In genomic region chr9:91676042-91676441, GRCh38 we compare ENCODE assay signal across 14 cellular contexts.
A peak's percentile ranks its signal among the peaks of the same experiment; 100 is the strongest.
DNase-seq lines count a peak whose midpoint lies in the region; ATAC-seq and TF ChIP-seq lines count a peak whose summit lies in the region.
"Had no signal": no experiment of that assay in that cellular context is flagged by ENCODE, and none has a peak within 500 bp of the region (broad histone marks: within the 10 kb centered on the region; RNA-seq: fewer than 3 reads in every experiment).

No MANE protein-coding gene starts in this region.

- intact Hi-C loops in heart left ventricle (cut with DNase I), result loop anchor here in 3 of 10 donors (5.0 to 10.0 kb wide), 3 partner anchors 251 to 759 kb away; partner anchors contain the start of gene NFIL3 (in 1 of the 3)
- intact Hi-C loops in Right ventricle myocardium inferior (cut with DNase I), result no loop called here

- H3K27ac Mint-ChIP-seq in stimulated activated naive B cell treated with anti-CD40 and anti-IgM and Interleukin-4, amounts not matched to agents 10 μg/mL and 1 μg/mL and 100 μg/mL, for 72 hours, result no peak overlapping the region
- H3K27ac Mint-ChIP-seq in stimulated activated naive CD8-positive, alpha-beta T cell treated with anti-CD3 and anti-CD28 coated beads, Interleukin-15, amount 100 ng/mL, for 72 hours, result no peak overlapping the region
- H3K27ac Mint-ChIP-seq: activated CD4-positive, alpha-beta T cell treated with anti-CD3 and anti-CD28 coated beads, Interleukin-2, amount 10 ng/mL, durations not matched to agents 7 days and 5 days; activated naive CD8-positive, alpha-beta T cell; immature natural killer cell had no signal

- peaks cover 0 to 6% of the 10 kb centered on the region in 2 donors for H3K9me3 Mint-ChIP-seq in stimulated activated naive B cell treated with anti-CD40 and anti-IgM and Interleukin-4, amounts not matched to agents 10 μg/mL and 1 μg/mL and 100 μg/mL, for 72 hours
- peaks cover 0 to 8% of the 10 kb centered on the region in 2 donors for H3K9me3 Mint-ChIP-seq in stimulated activated naive CD8-positive, alpha-beta T cell treated with anti-CD3 and anti-CD28 coated beads, Interleukin-15, amount 100 ng/mL, for 72 hours
- H3K9me3 Mint-ChIP-seq: activated CD4-positive, alpha-beta T cell treated with anti-CD3 and anti-CD28 coated beads, Interleukin-2, amount 10 ng/mL, durations not matched to agents 7 days and 5 days; immature natural killer cell had no signal

- 69 to 100% (median 91%) methylated on average over 1 of the region's 1 CpG for WGBS in heart left ventricle, 4 donors

- peaks cover 42 to 59% of the 10 kb centered on the region in 2 donors for H3K27me3 Mint-ChIP-seq in stimulated activated naive B cell treated with anti-CD40 and anti-IgM and Interleukin-4, amounts not matched to agents 10 μg/mL and 1 μg/mL and 100 μg/mL, for 72 hours
- peaks cover 65% of the 10 kb centered on the region for H3K27me3 Mint-ChIP-seq in stimulated activated naive CD8-positive, alpha-beta T cell treated with anti-CD3 and anti-CD28 coated beads, Interleukin-15, amount 100 ng/mL, for 72 hours

- H3K9me3 ChIP-seq in heart left ventricle, result peaks cover 0 to 12% (median 0%) of the 10 kb centered on the region in 12 donors
- H3K9me3 ChIP-seq: BLaER1 had no signal

- TF ChIP-seq POLR2A in heart left ventricle (IDR thresholded peaks at IDR 0.05), result no peak

- peak in 1 of 4 donors; percentile 50 for ATAC-seq in heart left ventricle
- ATAC-seq in Right ventricle myocardium inferior, result no peak
- peak; percentile 85 to 92 for ATAC-seq in stimulated activated naive B cell treated with anti-CD40 and anti-IgM and Interleukin-4, amounts not matched to agents 10 μg/mL and 1 μg/mL and 100 μg/mL, for 72 hours (replicated peaks)
- ATAC-seq in stimulated activated naive CD8-positive, alpha-beta T cell treated with anti-CD3 and anti-CD28 coated beads, Interleukin-15, amount 100 ng/mL, for 72 hours, result no peak

- H3K36me3 Mint-ChIP-seq in stimulated activated naive B cell treated with anti-CD40 and anti-IgM and Interleukin-4, amounts not matched to agents 10 μg/mL and 1 μg/mL and 100 μg/mL, for 72 hours, result no peaks in the 10 kb centered on the region
- H3K36me3 Mint-ChIP-seq: activated naive CD8-positive, alpha-beta T cell; immature natural killer cell had no signal

- TF ChIP-seq CTCF in heart left ventricle (IDR thresholded peaks at IDR 0.05) (peak in 7 of 12 donors; percentile 7 to 37 (median 30)), brain microvascular endothelial cell (IDR thresholded peaks at IDR 0.05; ENCODE audit: low read depth, low read length, missing control alignments) (peak; percentile 39)

- H3K4me3 ChIP-seq in heart left ventricle (no peak overlapping the region), brain microvascular endothelial cell (ENCODE audit: low read depth, low read length) (no peak overlapping the region)
- H3K4me3 ChIP-seq: BLaER1 had no signal

- in situ Hi-C loops in brain microvascular endothelial cell (cut with HindIII; ENCODE audit: low pct_ligation_motif_present, low sequenced_read_pairs), result no loop called here

- no peaks in the 10 kb centered on the region for H3K4me1 ChIP-seq in heart left ventricle
- H3K4me1 ChIP-seq: BLaER1 had no signal

- H3K4me3 Mint-ChIP-seq in stimulated activated naive B cell treated with anti-CD40 and anti-IgM and Interleukin-4, amounts not matched to agents 10 μg/mL and 1 μg/mL and 100 μg/mL, for 72 hours, result no peak overlapping the region
- H3K4me3 Mint-ChIP-seq in stimulated activated naive CD8-positive, alpha-beta T cell treated with anti-CD3 and anti-CD28 coated beads, Interleukin-15, amount 100 ng/mL, for 72 hours, result no peak overlapping the region
- H3K4me3 Mint-ChIP-seq: activated CD4-positive, alpha-beta T cell treated with anti-CD3 and anti-CD28 coated beads, Interleukin-2, amount 10 ng/mL, durations not matched to agents 7 days and 5 days; activated naive CD8-positive, alpha-beta T cell; immature natural killer cell had no signal

- no peaks in the 10 kb centered on the region for H3K36me3 ChIP-seq in heart left ventricle
- H3K36me3 ChIP-seq in brain microvascular endothelial cell (replicated peaks), result no peaks in the 10 kb centered on the region
- H3K36me3 ChIP-seq: BLaER1 had no signal

- no peak overlapping the region for H3K27ac ChIP-seq in heart left ventricle
- H3K27ac ChIP-seq in brain microvascular endothelial cell, result no peak overlapping the region
- H3K27ac ChIP-seq: BLaER1 had no signal

- DNase-seq in heart left ventricle (no peak), Right ventricle myocardium inferior (ENCODE audit: missing footprints) (no peak), NCI-H1092 (lab: John Stamatoyannopoulos, UW) (peak; percentile 17), brain microvascular endothelial cell (no peak), GM19238 (ENCODE audit: insufficient read length, low spot score) (no peak), NCI-H2107 (lab: John Stamatoyannopoulos, UW) (no peak)
- DNase-seq in stimulated activated naive B cell treated with anti-CD40 and anti-IgM and Interleukin-4, amounts not matched to agents 10 μg/mL and 1 μg/mL and 100 μg/mL, for 72 hours, result no peak
- no peak for DNase-seq in stimulated activated naive CD8-positive, alpha-beta T cell treated with anti-CD3 and anti-CD28 coated beads, Interleukin-15, amount 100 ng/mL, for 72 hours
- DNase-seq: activated CD4-positive, alpha-beta T cell treated with anti-CD3 and anti-CD28 coated beads, Interleukin-2, amount 10 ng/mL, durations not matched to agents 7 days and 5 days; immature natural killer cell; SHP77 treated with DMSO at 0.1 percent for 48 hours; stimulated activated CD4-positive, alpha-beta T cell treated with anti-CD3 and anti-CD28 coated beads, Interleukin-2, amount 100 ng/mL, for 24 hours had no signal

- H3K27me3 ChIP-seq in heart left ventricle (peaks cover 0 to 3% (median 0%) of the 10 kb centered on the region in 9 donors), brain microvascular endothelial cell (replicated peaks) (no peaks in the 10 kb centered on the region)
- H3K27me3 ChIP-seq: BLaER1 had no signal

- peaks cover 4 to 8% of the 10 kb centered on the region in 2 donors for H3K4me1 Mint-ChIP-seq in stimulated activated naive B cell treated with anti-CD40 and anti-IgM and Interleukin-4, amounts not matched to agents 10 μg/mL and 1 μg/mL and 100 μg/mL, for 72 hours
- H3K4me1 Mint-ChIP-seq in stimulated activated naive CD8-positive, alpha-beta T cell treated with anti-CD3 and anti-CD28 coated beads, Interleukin-15, amount 100 ng/mL, for 72 hours, result no peaks in the 10 kb centered on the region
- H3K4me1 Mint-ChIP-seq: activated CD4-positive, alpha-beta T cell treated with anti-CD3 and anti-CD28 coated beads, Interleukin-2, amount 10 ng/mL, durations not matched to agents 7 days and 5 days; immature natural killer cell had no signal

Comparison
In these comparisons a context has a peak if more than half of its experiments do, and no peak if none do; other contexts are left out.
1. ATAC-seq: peak in stimulated activated naive B cell treated with anti-CD40 and anti-IgM and Interleukin-4, amounts not matched to agents 10 μg/mL and 1 μg/mL and 100 μg/mL, for 72 hours (2 of 2); none in Right ventricle myocardium inferior (single experiment) and stimulated activated naive CD8-positive, alpha-beta T cell treated with anti-CD3 and anti-CD28 coated beads, Interleukin-15, amount 100 ng/mL, for 72 hours (single experiment).